ENCODE assay signal across 35 cellular contexts in genomic region chr6:89011436-89011835, GRCh38.
"Had no signal": no experiment of that assay in that cellular context is flagged by ENCODE, and none has a peak within 500 bp of the region (broad histone marks: within the 10 kb centered on the region; RNA-seq: fewer than 3 reads in every experiment).

No MANE protein-coding gene starts in this region.

- H3K4me3 ChIP-seq: adrenal gland, body of pancreas, esophagus muscularis mucosa, gastrocnemius medialis, heart left ventricle had no signal

- H3K27me3 Mint-ChIP-seq: activated B cell treated with CpG ODN at 0.5 μM for 24 hours; activated CD8-positive, alpha-beta T cell treated with anti-CD3 and anti-CD28 coated beads for 36 hours; activated naive CD4-positive, alpha-beta T cell treated with anti-CD3 and anti-CD28 coated beads, Interleukin-2, amount 50 U/mL, for 24 hours; activated naive CD8-positive, alpha-beta T cell treated with anti-CD3 and anti-CD28 coated beads, Interleukin-2, amount 50 U/mL, for 24 hours had no signal

- H3K4me3 Mint-ChIP-seq: activated B cell treated with CpG ODN at 0.5 μM for 24 hours; activated CD8-positive, alpha-beta T cell treated with anti-CD3 and anti-CD28 coated beads for 36 hours; activated naive CD4-positive, alpha-beta T cell treated with anti-CD3 and anti-CD28 coated beads for 36 hours; activated naive CD4-positive, alpha-beta T cell treated with anti-CD3 and anti-CD28 coated beads, Interleukin-2, amount 50 U/mL, for 24 hours; activated naive CD8-positive, alpha-beta T cell treated with anti-CD3 and anti-CD28 coated beads for 36 hours; activated naive CD8-positive, alpha-beta T cell treated with anti-CD3 and anti-CD28 coated beads, Interleukin-2, amount 50 U/mL, for 24 hours; activated T-helper 1 cell treated with anti-CD3 and anti-CD28 coated beads, Interleukin-12 subunit alpha, Interleukin-12 subunit beta, Interleukin-2, Interleukin-4 antibody, amounts not matched to agents 30 ng/mL and 10 ng/mL and 1 ng/mL, durations not matched to agents 14 hours and 24 hours and 36 hours; effector memory CD8-positive, alpha-beta T cell; T-helper 2 cell treated with Interferon-gamma antibody and Interleukin-4, amounts not matched to agents 5 μg/mL and 100 μg/mL, for 36 hours had no signal

- FAIRE-seq: colon had no signal

- H3K36me3 ChIP-seq: adrenal gland, esophagus muscularis mucosa, gastrocnemius medialis, heart left ventricle, WERI-Rb-1 had no signal

- H3K27ac Mint-ChIP-seq: activated B cell treated with CpG ODN at 0.5 μM for 24 hours; activated CD8-positive, alpha-beta T cell treated with anti-CD3 and anti-CD28 coated beads for 36 hours; activated naive CD4-positive, alpha-beta T cell treated with anti-CD3 and anti-CD28 coated beads for 36 hours; activated naive CD4-positive, alpha-beta T cell treated with anti-CD3 and anti-CD28 coated beads, Interleukin-2, amount 50 U/mL, for 24 hours; activated naive CD8-positive, alpha-beta T cell treated with anti-CD3 and anti-CD28 coated beads for 36 hours; activated naive CD8-positive, alpha-beta T cell treated with anti-CD3 and anti-CD28 coated beads, Interleukin-2, amount 50 U/mL, for 24 hours; activated T-helper 1 cell treated with anti-CD3 and anti-CD28 coated beads, Interleukin-12 subunit alpha, Interleukin-12 subunit beta, Interleukin-2, Interleukin-4 antibody, amounts not matched to agents 30 ng/mL and 10 ng/mL and 1 ng/mL, durations not matched to agents 14 hours and 24 hours and 36 hours; activated T-helper 2 cell treated with anti-CD3 and anti-CD28 coated beads, Interferon-gamma antibody, Interleukin-2, Interleukin-4, amounts not matched to agents 10 μg/mL and 5 μg/mL and 100 μg/mL, durations not matched to agents 14 hours and 24 hours and 36 hours; effector memory CD8-positive, alpha-beta T cell; T-helper 2 cell treated with Interferon-gamma antibody and Interleukin-4, amounts not matched to agents 5 μg/mL and 100 μg/mL, for 36 hours had no signal

- H3K9me3 Mint-ChIP-seq: effector memory CD8-positive, alpha-beta T cell had no signal

- DNase-seq: activated B cell treated with CpG ODN at 0.5 μM for 24 hours; activated CD4-positive, alpha-beta T cell treated with anti-CD3 and anti-CD28 coated beads for 48 hours; activated CD4-positive, alpha-beta T cell treated with anti-CD3 and anti-CD28 coated beads, Interleukin-2, amount 50 U/mL, for 1 hour; activated CD4-positive, alpha-beta T cell treated with anti-CD3 and anti-CD28 coated beads, Interleukin-2, amount 50 U/mL, for 48 hours; activated CD8-positive, alpha-beta memory T cell treated with anti-CD3 and anti-CD28 coated beads for 24 hours; activated CD8-positive, alpha-beta T cell treated with anti-CD3 and anti-CD28 coated beads for 36 hours; activated effector memory CD4-positive, alpha-beta T cell treated with anti-CD3 and anti-CD28 coated beads, Interleukin-2, amount 50 U/mL, for 16 hours; activated naive CD4-positive, alpha-beta T cell treated with anti-CD3 and anti-CD28 coated beads for 36 hours; activated naive CD8-positive, alpha-beta T cell treated with anti-CD3 and anti-CD28 coated beads for 36 hours; activated naive CD8-positive, alpha-beta T cell treated with anti-CD3 and anti-CD28 coated beads, Interleukin-2, amount 50 U/mL, for 24 hours; activated T-cell treated with anti-CD3 and anti-CD28 coated beads, Interleukin-2, amount 50 U/mL, for 1 hour; activated T-cell treated with anti-CD3 and anti-CD28 coated beads, Interleukin-2, amount 50 U/mL, for 48 hours; adrenal gland; amygdala; aorta; body of pancreas; caudate nucleus; cortex of kidney; dermis blood vessel endothelial cell; effector CD4-positive, alpha-beta T cell; effector memory CD8-positive, alpha-beta T cell; erythroblast; foreskin keratinocyte; gastrocnemius medialis; glutamatergic neuron; heart left ventricle; T1000; WERI-Rb-1 had no signal

- H3K27ac ChIP-seq: adrenal gland, body of pancreas, esophagus muscularis mucosa, foreskin keratinocyte, gastrocnemius medialis, heart left ventricle, WERI-Rb-1 had no signal

- ATAC-seq: activated CD4-positive, CD25-positive, alpha-beta regulatory T cell treated with anti-CD3 and anti-CD28 coated beads, Interleukin-2, amount 50 U/mL, for 24 hours; activated CD8-positive, alpha-beta T cell treated with anti-CD3 and anti-CD28 coated beads for 36 hours; activated naive CD8-positive, alpha-beta T cell treated with anti-CD3 and anti-CD28 coated beads, Interleukin-2, amount 50 U/mL, for 24 hours; body of pancreas; effector memory CD8-positive, alpha-beta T cell; foreskin keratinocyte; gastrocnemius medialis; heart left ventricle had no signal

- H3K4me1 ChIP-seq: adrenal gland, body of pancreas, foreskin keratinocyte, gastrocnemius medialis had no signal

- H3K9me3 ChIP-seq: adrenal gland, body of pancreas, esophagus muscularis mucosa, gastrocnemius medialis, heart left ventricle had no signal

- H3K27me3 ChIP-seq: adrenal gland, body of pancreas, esophagus muscularis mucosa, foreskin keratinocyte, gastrocnemius medialis, heart left ventricle had no signal

- H3K36me3 Mint-ChIP-seq: activated naive CD4-positive, alpha-beta T cell treated with anti-CD3 and anti-CD28 coated beads, Interleukin-2, amount 50 U/mL, for 24 hours had no signal
